Comparison of ENCODE assay signal across 11 cellular contexts in genomic region chr19:40646564-40647254, GRCh38. TPM values are rescaled to one million over a fixed set of nuclear protein-coding genes. Genes with fewer than 3 reads are reported as not detected.
DNase-seq lines count a peak whose midpoint lies in the region; ATAC-seq and TF ChIP-seq lines count a peak whose summit lies in the region.
"Had no signal": no experiment of that assay in that cellular context is flagged by ENCODE, and none has a peak within 500 bp of the region (broad histone marks: within the 10 kb centered on the region; RNA-seq: fewer than 3 reads in every experiment).

No MANE protein-coding gene starts in this region.

- H3K9me3 Mint-ChIP-seq in activated T-helper 1 cell treated with anti-CD3 and anti-CD28 coated beads, Interleukin-12 subunit alpha, Interleukin-12 subunit beta, Interleukin-2, Interleukin-4 antibody, amounts not matched to agents 30 ng/mL and 10 ng/mL and 1 ng/mL, durations not matched to agents 14 hours and 24 hours and 36 hours = no peaks in the 10 kb centered on the region
- H3K9me3 Mint-ChIP-seq: activated naive CD4-positive, alpha-beta T cell treated with anti-CD3 and anti-CD28 coated beads, Interleukin-2, amount 50 U/mL, for 72 hours; naive thymus-derived CD4-positive, alpha-beta T cell had no signal

- H3K9ac ChIP-seq in liver (ENCODE audit: low read depth in 1 of 2, low read length in 2 of 2) = no peak overlapping the region

- H3K36me3 Mint-ChIP-seq in activated T-helper 1 cell treated with anti-CD3 and anti-CD28 coated beads, Interleukin-12 subunit alpha, Interleukin-12 subunit beta, Interleukin-2, Interleukin-4 antibody, amounts not matched to agents 30 ng/mL and 10 ng/mL and 1 ng/mL, durations not matched to agents 14 hours and 24 hours and 36 hours (ENCODE audit: low read depth) = no peaks in the 10 kb centered on the region
- H3K36me3 Mint-ChIP-seq: activated naive CD4-positive, alpha-beta T cell treated with anti-CD3 and anti-CD28 coated beads, Interleukin-2, amount 50 U/mL, for 72 hours; naive thymus-derived CD4-positive, alpha-beta T cell had no signal

- in situ Hi-C loops in HAP-1 (cut with MboI; ENCODE audit: low sequenced_read_pairs) = no loop called here

- TF ChIP-seq CTCF in body of pancreas (IDR thresholded peaks at IDR 0.05) (no peak), liver (IDR thresholded peaks at IDR 0.05; ENCODE audit: low read depth, low read length, missing input control) (no peak), suprapubic skin (IDR thresholded peaks at IDR 0.05) (no peak)

- H3K36me3 ChIP-seq in body of pancreas (replicated peaks in 1 of 2; ENCODE audit: insufficient read depth in 1 of 2, low read depth in 2 of 2) = no peaks in the 10 kb centered on the region
- H3K36me3 ChIP-seq in liver (ENCODE audit: control insufficient read depth in 4 of 4, insufficient read depth in 3 of 4, low read depth in 1 of 4, low read length in 3 of 4) = no peaks in the 10 kb centered on the region
- no peaks in the 10 kb centered on the region for H3K36me3 ChIP-seq in suprapubic skin
- no peaks in the 10 kb centered on the region for H3K36me3 ChIP-seq in HAP-1 (replicated peaks)

- H3K9me3 ChIP-seq in body of pancreas = no peaks in the 10 kb centered on the region
- H3K9me3 ChIP-seq in liver (ENCODE audit: control insufficient read depth in 4 of 4, low read length in 3 of 4) = no peaks in the 10 kb centered on the region
- H3K9me3 ChIP-seq in suprapubic skin = no peaks in the 10 kb centered on the region
- no peaks in the 10 kb centered on the region for H3K9me3 ChIP-seq in HAP-1

- peak; percentile 30 for ATAC-seq in body of pancreas
- no peak for ATAC-seq in HG02981 (IDR thresholded peaks at IDR 0.05; ENCODE audit: unreplicated experiment)
- ATAC-seq: activated naive CD4-positive, alpha-beta T cell treated with anti-CD3 and anti-CD28 coated beads, Interleukin-2, amount 50 U/mL, for 72 hours; naive thymus-derived CD4-positive, alpha-beta T cell had no signal

- H3K4me3 ChIP-seq in body of pancreas (no peak overlapping the region), liver (ENCODE audit: low read depth in 1 of 3, low read length in 3 of 3) (no peak overlapping the region), suprapubic skin (no peak overlapping the region), HAP-1 (no peak overlapping the region)

- 52 to 60% methylated on average over 9 of the region's 9 CpGs for WGBS in body of pancreas, 2 donors
- 77% methylated on average over 9 of the region's 9 CpGs for WGBS in liver
- WGBS in suprapubic skin = 65% methylated on average over 9 of the region's 9 CpGs

- H3K4me3 Mint-ChIP-seq in activated T-helper 1 cell treated with anti-CD3 and anti-CD28 coated beads, Interleukin-12 subunit alpha, Interleukin-12 subunit beta, Interleukin-2, Interleukin-4 antibody, amounts not matched to agents 30 ng/mL and 10 ng/mL and 1 ng/mL, durations not matched to agents 14 hours and 24 hours and 36 hours = no peak overlapping the region
- H3K4me3 Mint-ChIP-seq: naive thymus-derived CD4-positive, alpha-beta T cell had no signal

- no peaks in the 10 kb centered on the region for H3K27me3 ChIP-seq in body of pancreas
- H3K27me3 ChIP-seq in liver (ENCODE audit: control insufficient read depth in 4 of 4, insufficient read depth in 4 of 4, low read length in 3 of 4) = no peaks in the 10 kb centered on the region
- no peaks in the 10 kb centered on the region for H3K27me3 ChIP-seq in suprapubic skin
- H3K27me3 ChIP-seq in HAP-1 (ENCODE audit: low read depth) = no peaks in the 10 kb centered on the region

- intact Hi-C loops in body of pancreas (cut with DNase I) = no loop called here
- intact Hi-C loops in activated T-helper 1 cell treated with anti-CD3 and anti-CD28 coated beads, Interleukin-12 subunit alpha, Interleukin-12 subunit beta, Interleukin-2, Interleukin-4 antibody, amounts not matched to agents 30 ng/mL and 10 ng/mL and 1 ng/mL, durations not matched to agents 14 hours and 24 hours and 36 hours (cut with micrococcal nuclease) = no loop called here

- H3K4me1 Mint-ChIP-seq in activated T-helper 1 cell treated with anti-CD3 and anti-CD28 coated beads, Interleukin-12 subunit alpha, Interleukin-12 subunit beta, Interleukin-2, Interleukin-4 antibody, amounts not matched to agents 30 ng/mL and 10 ng/mL and 1 ng/mL, durations not matched to agents 14 hours and 24 hours and 36 hours (ENCODE audit: low read depth) = peaks cover 7% of the 10 kb centered on the region
- H3K4me1 Mint-ChIP-seq: naive thymus-derived CD4-positive, alpha-beta T cell had no signal

- TF ChIP-seq POLR2A in body of pancreas (IDR thresholded peaks at IDR 0.05) = no peak
- TF ChIP-seq POLR2A in suprapubic skin (IDR thresholded peaks at IDR 0.05) = no peak

- H3K27ac Mint-ChIP-seq in activated T-helper 1 cell treated with anti-CD3 and anti-CD28 coated beads, Interleukin-12 subunit alpha, Interleukin-12 subunit beta, Interleukin-2, Interleukin-4 antibody, amounts not matched to agents 30 ng/mL and 10 ng/mL and 1 ng/mL, durations not matched to agents 14 hours and 24 hours and 36 hours = no peak overlapping the region
- H3K27ac Mint-ChIP-seq: activated naive CD4-positive, alpha-beta T cell treated with anti-CD3 and anti-CD28 coated beads, Interleukin-2, amount 50 U/mL, for 72 hours; naive thymus-derived CD4-positive, alpha-beta T cell had no signal

- DNase-seq in HuH-7 (ENCODE audit: low spot score) (peak; percentile 47), body of pancreas (no peak), suprapubic skin (ENCODE audit: low spot score in 2 of 2) (no peak), HAP-1 (ENCODE audit: low spot score in 2 of 2) (no peak)
- DNase-seq in activated T-helper 1 cell treated with anti-CD3 and anti-CD28 coated beads, Interleukin-12 subunit alpha, Interleukin-12 subunit beta, Interleukin-2, Interleukin-4 antibody, amounts not matched to agents 30 ng/mL and 10 ng/mL and 1 ng/mL, durations not matched to agents 14 hours and 24 hours and 36 hours (ENCODE audit: low spot score) = no peak
- DNase-seq in activated CD4-positive, alpha-beta T cell treated with anti-CD3 and anti-CD28 coated beads, Interleukin-2, amount 50 U/mL, for 1 hour = no peak
- DNase-seq: activated CD4-positive, alpha-beta T cell treated with anti-CD3 and anti-CD28 coated beads for 4 hours; naive thymus-derived CD4-positive, alpha-beta T cell had no signal

- H3K27ac ChIP-seq in body of pancreas = peak overlapping the region; percentile 50 to 82 (median 70)
- H3K27ac ChIP-seq in liver (ENCODE audit: low read depth in 1 of 2, low read length in 2 of 2) = peak overlapping the region; percentile 46 to 66
- H3K27ac ChIP-seq in suprapubic skin = peak overlapping the region; percentile 79

- H3K27me3 Mint-ChIP-seq in activated T-helper 1 cell treated with anti-CD3 and anti-CD28 coated beads, Interleukin-12 subunit alpha, Interleukin-12 subunit beta, Interleukin-2, Interleukin-4 antibody, amounts not matched to agents 30 ng/mL and 10 ng/mL and 1 ng/mL, durations not matched to agents 14 hours and 24 hours and 36 hours (ENCODE audit: insufficient read depth) = no peaks in the 10 kb centered on the region

- TF ChIP-seq RAD21 in liver (IDR thresholded peaks at IDR 0.05) = no peak

- no peak for TF ChIP-seq EP300 in suprapubic skin (IDR thresholded peaks at IDR 0.05)

- peaks cover 6% of the 10 kb centered on the region for H3K4me1 ChIP-seq in body of pancreas
- H3K4me1 ChIP-seq in liver (ENCODE audit: control insufficient read depth in 4 of 4, insufficient read depth in 4 of 4, low read length in 3 of 4) = peaks cover 0 to 2% (median 0%) of the 10 kb centered on the region in 4 donors
- peaks cover 25% of the 10 kb centered on the region for H3K4me1 ChIP-seq in suprapubic skin
- H3K4me1 ChIP-seq in HAP-1 = peaks cover 3% of the 10 kb centered on the region; the same call in 1 of the 2 replicates

TF ChIP-seq in liver, 16 proteins besides CTCF, POLR2A, EP300 and RAD21 (continues in another document):
- TF ChIP-seq EGR1 (IDR thresholded peaks at IDR 0.05; ENCODE audit: low read depth in 2 of 2) (no peak), SP1 (IDR thresholded peaks at IDR 0.05) (no peak), HNF4G (IDR thresholded peaks at IDR 0.05) (no peak), TAF1 (conservative IDR thresholded peaks at IDR 0.05) (no peak), FOXA1 (IDR thresholded peaks at IDR 0.05) (no peak), ZBTB33 (IDR thresholded peaks at IDR 0.05) (no peak)

RNA-seq across cellular contexts. Expression of gene NUMBL, which starts 43.7 kb away (rescaled TPM):
- total RNA-seq in body of pancreas (10 to 100 TPM in 1 of 2 donors, 1 to 10 TPM in 1; 9.1 to 73.5 TPM), liver (1 to 10 TPM; 1.4 to 3.9 TPM), suprapubic skin (10 to 100 TPM; 20.5 to 38.2 (median 29.3) TPM)
- polyA plus RNA-seq in liver = 1 to 10 TPM; 1.1 to 4.6 TPM
- total RNA-seq in activated T-helper 1 cell treated with anti-CD3 and anti-CD28 coated beads, Interleukin-12 subunit alpha, Interleukin-12 subunit beta, Interleukin-2, Interleukin-4 antibody, amounts not matched to agents 30 ng/mL and 10 ng/mL and 1 ng/mL, durations not matched to agents 14 hours and 24 hours and 36 hours = 18.1 and 20.6 TPM in 2 replicates

RNA-seq across cellular contexts. Expression of gene LTBP4, which starts 45.5 kb away (rescaled TPM):
- 100 to 1,000 TPM in 1 of 2 donors, 10 to 100 TPM in 1; 45.1 to 195 TPM for total RNA-seq in body of pancreas
- 10 to 100 TPM; 14.0 to 21.6 TPM for total RNA-seq in liver
- 10 to 100 TPM in 1 of 2 donors, 1 to 10 TPM in 1; 9.6 to 28.7 TPM for polyA plus RNA-seq in liver
- 100 to 1,000 TPM; 108 to 236 (median 121) TPM for total RNA-seq in suprapubic skin
- 107 and 116 TPM in 2 replicates for total RNA-seq in activated T-helper 1 cell treated with anti-CD3 and anti-CD28 coated beads, Interleukin-12 subunit alpha, Interleukin-12 subunit beta, Interleukin-2, Interleukin-4 antibody, amounts not matched to agents 30 ng/mL and 10 ng/mL and 1 ng/mL, durations not matched to agents 14 hours and 24 hours and 36 hours
